In genomic region chr7:156537006-156537405, GRCh38 we compare ENCODE assay signal across 11 cellular contexts.
"Had no signal": no experiment of that assay in that cellular context is flagged by ENCODE, and none has a peak within 500 bp of the region (broad histone marks: within the 10 kb centered on the region; RNA-seq: fewer than 3 reads in every experiment).

No MANE protein-coding gene starts in this region.

- H3K4me3 Mint-ChIP-seq: GM23338, H9, HFFc6 had no signal

- H2AFZ ChIP-seq: GM23248, GM23338 had no signal

- FAIRE-seq: H1, H54 had no signal

- H3K27ac Mint-ChIP-seq: GM23338, H9, HFFc6 had no signal

- H3K4me1 ChIP-seq: HAP-1 had no signal

- H3K36me3 ChIP-seq: HAP-1 had no signal

- H3K9ac ChIP-seq: GM23248 had no signal

- DNase-seq: GM23248, GOT3, H7, H9, HCEC 1CT, HFFc6 had no signal

- H3K27ac ChIP-seq: GM23248 had no signal

- ATAC-seq: GM23338, HCT116 had no signal

- H3K9me3 Mint-ChIP-seq: H9 had no signal

- H3K4me1 Mint-ChIP-seq: GM23338, H9 had no signal

- H3K9me3 ChIP-seq: HAP-1 had no signal

- H3K4me2 ChIP-seq: GM23338 had no signal

- H3K4me3 ChIP-seq: GM23248, GM23338, HAP-1 had no signal
